Comparison of ENCODE assay signal across 9 cellular contexts in the genomic region with DNA sequence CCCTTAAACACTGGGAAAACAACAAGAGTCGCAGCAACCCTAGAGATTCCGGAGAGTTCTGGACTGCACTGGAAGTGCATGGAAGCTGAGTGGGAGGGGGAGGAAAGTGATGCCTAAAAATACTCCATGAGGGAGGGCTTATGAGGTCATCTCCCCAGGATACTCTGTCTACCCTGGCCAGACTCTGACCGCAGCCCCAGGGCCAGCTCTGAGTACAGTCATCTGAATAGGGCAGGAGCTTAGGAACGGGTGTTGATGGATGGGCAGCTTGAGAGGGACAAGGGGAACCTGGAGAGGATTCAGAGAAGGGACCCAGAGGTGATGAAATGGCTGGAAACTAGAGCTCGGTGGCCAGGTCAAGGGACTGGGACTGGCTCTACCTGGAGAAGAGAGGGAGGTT.
A peak's percentile ranks its signal among the peaks of the same experiment; 100 is the strongest.
DNase-seq lines count a peak whose midpoint lies in the region; ATAC-seq, FAIRE-seq and TF ChIP-seq lines count a peak whose summit lies in the region.
"Had no signal": no experiment of that assay in that cellular context is flagged by ENCODE, and none has a peak within 500 bp of the region (broad histone marks: within the 10 kb centered on the region; RNA-seq: fewer than 3 reads in every experiment).

No MANE protein-coding gene starts in this region.

- H4K91ac ChIP-seq in IMR-90 (ENCODE audit: insufficient read depth, low read depth, low read length), result peak overlapping the region; percentile 84

- TF ChIP-seq CTCF in IMR-90 (conservative IDR thresholded peaks at IDR 0.05; ENCODE audit: low read depth, low read length) (no peak), chondrocyte (IDR thresholded peaks at IDR 0.05) (no peak), type B pancreatic cell (conservative IDR thresholded peaks at IDR 0.05) (no peak)

- CTCF ChIA-PET in IMR-90 (lab: Yijun Ruan, JAX), result interaction anchor here (0.5 to 1.6 kb wide), 7 partner anchors 8 to 329 kb away, joined by 3 to 8 read pairs (median 4); a partner anchor contains a TSS

- H3K9me3 ChIP-seq in IMR-90 (ENCODE audit: control insufficient read depth, insufficient read depth, low read length), result no peaks in the 10 kb centered on the region

- peak overlapping the region; percentile 15; the same call in 1 of the 2 replicates for H3K9ac ChIP-seq in IMR-90 (ENCODE audit: low read depth, low read length)

- peak overlapping the region; percentile 82 for H3K14ac ChIP-seq in IMR-90 (replicated peaks; ENCODE audit: low read depth, low read length)

- peak overlapping the region; percentile 92 for H2BK20ac ChIP-seq in IMR-90 (ENCODE audit: low read depth, low read length)

- peak overlapping the region; percentile 30 to 72; a peak in 3 of 4 replicates for H4K8ac ChIP-seq in IMR-90 (ENCODE audit: low read depth in 2 of 2, low read length in 2 of 2)

- peak overlapping the region; percentile 66; the same call in 1 of the 2 replicates for H2BK120ac ChIP-seq in IMR-90 (ENCODE audit: low read depth, low read length)

- peak overlapping the region; percentile 61 for H2AK5ac ChIP-seq in IMR-90 (ENCODE audit: low read depth, low read length)

- H3K4me3 Mint-ChIP-seq in chondrocyte (ENCODE audit: unreplicated experiment), result peak overlapping the region; percentile 41
- H3K4me3 Mint-ChIP-seq in type B pancreatic cell, result no peak overlapping the region
- H3K4me3 Mint-ChIP-seq: activated naive CD4-positive, alpha-beta T cell treated with anti-CD3 and anti-CD28 coated beads, Interleukin-2, amount 10 ng/mL, durations not matched to agents 7 days and 5 days had no signal

- peak; percentile 85 for ATAC-seq in IMR-90 (ENCODE audit: low read depth)
- ATAC-seq in left colon, result peak; percentile 24

- in situ Hi-C loops in IMR-90 (cut with MboI; ENCODE audit: low sequenced_read_pairs), result no loop called here

- H3K27ac Mint-ChIP-seq in chondrocyte (ENCODE audit: unreplicated experiment) (peak overlapping the region; percentile 97), type B pancreatic cell (no peak overlapping the region)
- H3K27ac Mint-ChIP-seq: activated naive CD4-positive, alpha-beta T cell treated with anti-CD3 and anti-CD28 coated beads, Interleukin-2, amount 10 ng/mL, durations not matched to agents 7 days and 5 days had no signal

- DNase-seq in IMR-90 (peak; percentile 92), chondrocyte (ENCODE audit: low spot score) (no peak), left colon (no peak), urothelium cell line (ENCODE audit: low spot score) (peak; percentile 81), type B pancreatic cell (ENCODE audit: extremely low spot score, unreplicated experiment) (no peak), NK-92 (lab: John Stamatoyannopoulos, UW; ENCODE audit: unreplicated experiment) (no peak), NCI-H1694 (lab: John Stamatoyannopoulos, UW) (no peak)
- DNase-seq: activated naive CD4-positive, alpha-beta T cell treated with anti-CD3 and anti-CD28 coated beads, Interleukin-2, amount 10 ng/mL, durations not matched to agents 7 days and 5 days had no signal

- H3K9me1 ChIP-seq in IMR-90 (ENCODE audit: insufficient read depth, low read length), result peaks cover 10% of the 10 kb centered on the region

- no peak; the same call in 1 of the 2 replicates for TF ChIP-seq RAD21 in IMR-90 (IDR thresholded peaks at IDR 0.05; ENCODE audit: low read length)

- H3K36me3 Mint-ChIP-seq in chondrocyte (ENCODE audit: low read depth), result peaks cover 3% of the 10 kb centered on the region
- H3K36me3 Mint-ChIP-seq in type B pancreatic cell, result no peaks in the 10 kb centered on the region
- H3K36me3 Mint-ChIP-seq: activated naive CD4-positive, alpha-beta T cell treated with anti-CD3 and anti-CD28 coated beads, Interleukin-2, amount 10 ng/mL, durations not matched to agents 7 days and 5 days had no signal

- peak overlapping the region; percentile 40 for H4K5ac ChIP-seq in IMR-90 (ENCODE audit: low read depth, low read length)

- H3K18ac ChIP-seq in IMR-90 (ENCODE audit: low read depth, low read length), result peak overlapping the region; percentile 51

- H3K4me1 Mint-ChIP-seq in chondrocyte (ENCODE audit: low read depth) (peaks cover 27% of the 10 kb centered on the region), type B pancreatic cell (ENCODE audit: unreplicated experiment) (peaks cover 18% of the 10 kb centered on the region)
- H3K4me1 Mint-ChIP-seq: activated naive CD4-positive, alpha-beta T cell treated with anti-CD3 and anti-CD28 coated beads, Interleukin-2, amount 10 ng/mL, durations not matched to agents 7 days and 5 days had no signal

- H3K4ac ChIP-seq in IMR-90 (ENCODE audit: low read depth, low read length), result peak overlapping the region; percentile 79

- peak overlapping the region; percentile 66 for H3K27ac ChIP-seq in IMR-90 (ENCODE audit: insufficient read depth, low read length)

- peak overlapping the region; percentile 55 for H3K56ac ChIP-seq in IMR-90 (ENCODE audit: extremely low read depth, insufficient read depth, low read length)

- H2BK5ac ChIP-seq in IMR-90 (ENCODE audit: low read depth, low read length, poor library complexity, severe bottlenecking), result peak overlapping the region; percentile 80

- dilution Hi-C loops in IMR-90 (cut with HindIII; ENCODE audit: low sequenced_read_pairs, unreplicated experiment), result no loop called here

- no peak overlapping the region for H3K4me3 ChIP-seq in IMR-90 (ENCODE audit: insufficient read depth, low read depth, low read length)
- H3K4me3 ChIP-seq: tibial nerve had no signal

- peak overlapping the region; percentile 68 for H3K23ac ChIP-seq in IMR-90 (ENCODE audit: low read depth, low read length)

- H2AFZ ChIP-seq in IMR-90 (replicated peaks; ENCODE audit: low read length, poor library complexity), result peak overlapping the region; percentile 76

- no peaks in the 10 kb centered on the region for H3K27me3 ChIP-seq in IMR-90 (ENCODE audit: control insufficient read depth, insufficient read depth, low read length)
- H3K27me3 ChIP-seq: tibial nerve had no signal

- H3K36me3 ChIP-seq in IMR-90 (ENCODE audit: control insufficient read depth, insufficient read depth, low read length), result no peaks in the 10 kb centered on the region
- H3K36me3 ChIP-seq: tibial nerve had no signal

- POLR2A ChIA-PET in IMR-90 (lab: Charles Lee; ENCODE audit: unreplicated experiment), result interaction anchor here (0.5 kb wide), 1 partner anchor 79 kb away, joined by 3 read pairs; a partner anchor contains a TSS

- no TSS peak for BruUV-seq in IMR-90 (replicated peaks; lab: Mats Ljungman, UMichigan)

- H4K20me1 ChIP-seq in IMR-90 (ENCODE audit: insufficient read depth, low read length), result no peaks in the 10 kb centered on the region

- WGBS in IMR-90 (ENCODE audit: extremely low coverage in 2 of 2, insufficient read length in 1 of 2), 2 experiments, result no CpG with 5 or more reads among the region's 5 CpGs

- intact Hi-C loops in IMR-90 (cut with micrococcal nuclease) (loop anchor here (2.0 kb wide), 1 partner anchor 76 kb away; no protein-coding TSS in a partner anchor), left colon (cut with DNase I, micrococcal nuclease) (no loop called here)

- H3K4me1 ChIP-seq in IMR-90 (ENCODE audit: control insufficient read depth, insufficient read depth, low read length), result peaks cover 11% of the 10 kb centered on the region

- no peaks in the 10 kb centered on the region for H3K27me3 Mint-ChIP-seq in chondrocyte (ENCODE audit: low read depth)
- H3K27me3 Mint-ChIP-seq in type B pancreatic cell, result no peaks in the 10 kb centered on the region

- FAIRE-seq in urothelium cell line (lab: Jason Lieb, UNC), result no peak

- TF ChIP-seq POLR2A in IMR-90 (IDR thresholded peaks at IDR 0.05; ENCODE audit: low read depth, low read length), result no peak

- H3K9me3 Mint-ChIP-seq in chondrocyte (ENCODE audit: low read depth) (peaks cover 10% of the 10 kb centered on the region), type B pancreatic cell (peaks cover 5% of the 10 kb centered on the region)

- peak overlapping the region; percentile 35; the same call in 1 of the 2 replicates for H3K4me2 ChIP-seq in IMR-90 (ENCODE audit: low read depth, low read length)

- H3K79me1 ChIP-seq in IMR-90 (ENCODE audit: low read depth in 1 of 2, low read length in 2 of 2), result no peaks in the 10 kb centered on the region

- peak overlapping the region; percentile 61; the same call in 2 of the 3 replicates for H2BK15ac ChIP-seq in IMR-90 (ENCODE audit: low read depth, low read length)

- H2AK9ac ChIP-seq in IMR-90 (replicated peaks; ENCODE audit: low read depth, low read length, poor library complexity), result peak overlapping the region; percentile 96

TF ChIP-seq in IMR-90, 13 proteins besides CTCF, POLR2A, EP300 and RAD21:
- TF ChIP-seq MXI1 (IDR thresholded peaks at IDR 0.05; ENCODE audit: borderline replicate concordance, low read depth, low read length), result no peak
- TF ChIP-seq SMC3 (IDR thresholded peaks at IDR 0.05; ENCODE audit: low read depth, low read length), result no peak
- peak; percentile 68 for TF ChIP-seq MAZ (IDR thresholded peaks at IDR 0.05; ENCODE audit: borderline replicate concordance, low read depth, low read length)
- peak; percentile 57 for TF ChIP-seq FOS (IDR thresholded peaks at IDR 0.05; ENCODE audit: low read depth, low read length)
- no peak for TF ChIP-seq MAFK (IDR thresholded peaks at IDR 0.05; ENCODE audit: low read depth, low read length)

Comparison
In these comparisons a context has a peak if more than half of its experiments do, and no peak if none do; other contexts are left out.
1. DNase-seq: peak in IMR-90 (single experiment) and urothelium cell line (single experiment); none in chondrocyte (single experiment), left colon (0 of 2), type B pancreatic cell (single experiment), NK-92 (single experiment) and NCI-H1694 (single experiment).